8 cellular contexts compared by ENCODE assay signal in genomic region chr6:167826230-167827061, GRCh38. TPM values are rescaled to one million over a fixed set of nuclear protein-coding genes. Genes with fewer than 3 reads are reported as not detected.
A peak's percentile ranks its signal among the peaks of the same experiment; 100 is the strongest.
DNase-seq lines count a peak whose midpoint lies in the region; ATAC-seq and TF ChIP-seq lines count a peak whose summit lies in the region.

Gene AFDN (plus strand): TSS chr6:167826911. CDS start chr6:167827133, 222 bp downstream.

- peak within 1 kb of the TSS; percentile 99 for H3K4me3 Mint-ChIP-seq in endothelial cell (ENCODE audit: unreplicated experiment)

- H3K27ac Mint-ChIP-seq in endothelial cell (ENCODE audit: unreplicated experiment) = peak within 1 kb of the TSS; percentile 96

- peaks cover 13% of the 10 kb centered on the region for H3K36me3 Mint-ChIP-seq in endothelial cell (ENCODE audit: low read depth, unreplicated experiment)

- peak; percentile 93 for DNase-seq in 8988T
- peak; percentile 27 for DNase-seq in NCI-H460 (ENCODE audit: extremely low read depth, low read depth)
- peak; percentile 7 for DNase-seq in activated CD8-positive, alpha-beta memory T cell treated with anti-CD3 and anti-CD28 coated beads, Interleukin-2, amount 50 U/mL, for 1 hour (ENCODE audit: extremely low read depth)
- peak; percentile 69 for DNase-seq in endothelial cell (ENCODE audit: low spot score)
- DNase-seq in midbrain (lab: John Stamatoyannopoulos, UW) = peak; percentile 59
- peak; percentile 36 for DNase-seq in stimulated activated CD8-positive, alpha-beta memory T cell treated with anti-CD3 and anti-CD28 coated beads, Interleukin-4, amount 100 ng/mL, for 24 hours (ENCODE audit: low read depth)

- H3K27me3 Mint-ChIP-seq in endothelial cell (ENCODE audit: unreplicated experiment) = peaks cover 20% of the 10 kb centered on the region

- peaks cover 24% of the 10 kb centered on the region for H3K4me1 Mint-ChIP-seq in endothelial cell (ENCODE audit: unreplicated experiment)

- peak; percentile 23 for TF ChIP-seq CTCF in endothelial cell (IDR thresholded peaks at IDR 0.05; ENCODE audit: unreplicated experiment)

- H3K9me3 Mint-ChIP-seq in endothelial cell (ENCODE audit: unreplicated experiment) = no peaks in the 10 kb centered on the region

- ATAC-seq in GM18519 (IDR thresholded peaks at IDR 0.05; ENCODE audit: low FRiP score, unreplicated experiment) (peak; percentile 59), HG02973 (IDR thresholded peaks at IDR 0.05; ENCODE audit: unreplicated experiment) (peak; percentile 72)

RNA-seq across cellular contexts. Expression of gene AFDN, which starts in this region (rescaled TPM):
- total RNA-seq in NCI-H460 (2014; rRNA removed; shearing (Covaris generic)) = 37.0 and 38.9 TPM in 2 replicates
- polyA plus RNA-seq in NCI-H460 (2014; cell fraction: nucleus; rRNA removed) = 42.6 and 52.1 TPM in 2 replicates
- total RNA-seq in endothelial cell (ENCODE audit: unreplicated experiment) = 306 TPM

Comparison
In these comparisons a context has a peak if more than half of its experiments do, and no peak if none do; other contexts are left out.
1. Peak in every context shown above with its lines: DNase-seq and ATAC-seq.
2. DNase-seq: peak in every context shown above with its lines; median percentile 93 in 8988T; 69 in endothelial cell; 59 in midbrain; 36 in stimulated activated CD8-positive, alpha-beta memory T cell treated with anti-CD3 and anti-CD28 coated beads, Interleukin-4, amount 100 ng/mL, for 24 hours; 27 in NCI-H460; 7 in activated CD8-positive, alpha-beta memory T cell treated with anti-CD3 and anti-CD28 coated beads, Interleukin-2, amount 50 U/mL, for 1 hour.